13 cellular contexts compared by ENCODE assay signal in the genomic region with DNA sequence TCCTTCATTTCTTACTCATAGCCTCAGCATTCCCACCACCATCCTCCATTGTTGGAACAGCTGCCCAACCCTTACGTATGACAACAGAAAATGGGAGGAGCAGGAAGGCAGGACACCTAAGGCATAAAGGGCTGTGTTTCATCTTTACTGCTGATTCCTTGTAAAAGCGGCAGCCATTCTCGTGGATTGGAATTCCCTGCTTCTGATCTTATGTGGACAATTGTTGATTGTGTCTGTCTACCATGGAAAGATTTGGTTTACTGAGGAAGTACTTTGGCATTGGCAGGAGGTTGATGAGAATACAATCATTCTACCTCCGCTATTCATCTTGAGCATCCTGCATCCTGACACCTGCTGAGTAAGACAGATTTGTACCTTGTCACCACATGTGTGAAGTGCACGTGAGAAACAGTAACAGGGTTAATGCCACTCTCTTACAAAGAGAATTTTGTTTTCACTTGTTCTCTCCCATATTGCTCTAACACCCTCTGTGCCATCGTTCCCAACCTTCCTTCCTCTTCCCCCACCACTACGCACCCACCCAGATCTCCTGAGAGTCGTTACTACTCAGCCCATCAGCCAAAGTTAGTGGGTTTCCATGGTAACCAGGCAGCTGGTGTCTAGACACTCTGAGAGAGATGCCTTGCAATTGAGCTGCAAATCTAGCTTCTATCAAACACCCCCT.
DNase-seq lines count a peak whose midpoint lies in the region; ATAC-seq and TF ChIP-seq lines count a peak whose summit lies in the region.
"Had no signal": no experiment of that assay in that cellular context is flagged by ENCODE, and none has a peak within 500 bp of the region (broad histone marks: within the 10 kb centered on the region; RNA-seq: fewer than 3 reads in every experiment).

No MANE protein-coding gene starts in this region.

- H4K91ac ChIP-seq in H9 (ENCODE audit: insufficient read length, low read depth, low read length) = no peak overlapping the region

- no peak overlapping the region for H4K5ac ChIP-seq in H9 (ENCODE audit: insufficient read length, low read depth, low read length)

- H2BK12ac ChIP-seq in H9 (ENCODE audit: insufficient read length, low read depth, low read length) = no peak overlapping the region

- no peak overlapping the region for H2BK120ac ChIP-seq in H9 (ENCODE audit: low read depth, low read length, poor library complexity, severe bottlenecking)

- H3K4me1 Mint-ChIP-seq in H9 = peaks cover 11 to 12% of the 10 kb centered on the region in 2 experiments

- no peaks in the 10 kb centered on the region for H3K9me3 Mint-ChIP-seq in H9

- H3K23me2 ChIP-seq in H9 (ENCODE audit: insufficient read length, low read depth, low read length, poor library complexity, severe bottlenecking) = no peaks in the 10 kb centered on the region

- no peak overlapping the region for H2BK15ac ChIP-seq in H9 (ENCODE audit: low read depth, low read length)

- peak overlapping the region; percentile 2 for H3K27ac ChIP-seq in H9 (ENCODE audit: insufficient read length, low read depth, low read length)
- no peak overlapping the region for H3K27ac ChIP-seq in suprapubic skin

- no peak overlapping the region for H3K4me2 ChIP-seq in H9 (ENCODE audit: insufficient read depth, insufficient read length, low read length)

- H4K20me1 ChIP-seq in H9 (ENCODE audit: control insufficient read depth, insufficient read depth, insufficient read length) = no peaks in the 10 kb centered on the region

- no peak overlapping the region for H3K9ac ChIP-seq in H9 (ENCODE audit: extremely low read depth, insufficient read length, low read length)

- no peak for TF ChIP-seq POLR2A in suprapubic skin (IDR thresholded peaks at IDR 0.05)

- H3K18ac ChIP-seq in H9 (ENCODE audit: insufficient read length, low read depth, low read length) = no peak overlapping the region

- TF ChIP-seq EP300 in suprapubic skin (IDR thresholded peaks at IDR 0.05) = no peak

- no peak overlapping the region for H3K14ac ChIP-seq in H9 (ENCODE audit: insufficient read depth, low read length)

- H2AFZ ChIP-seq in H9 (ENCODE audit: low read length) = no peak overlapping the region

- H2BK5ac ChIP-seq in H9 (ENCODE audit: insufficient read length, low read length) = no peak overlapping the region

- WGBS in H9 (ENCODE audit: extremely low coverage, insufficient read length, low lambda C conversion rate) = no CpG with 5 or more reads among the region's 8 CpGs
- 58% methylated on average over 8 of the region's 8 CpGs for WGBS in suprapubic skin

- H3K27me3 Mint-ChIP-seq in H9 (ENCODE audit: low read depth) = no peaks in the 10 kb centered on the region

- no peak overlapping the region for H2AK5ac ChIP-seq in H9 (ENCODE audit: insufficient read length, low read length)

- ATAC-seq in GM21390 (IDR thresholded peaks at IDR 0.05; ENCODE audit: unreplicated experiment) = no peak

- H3K4me1 ChIP-seq in H9 (ENCODE audit: insufficient read depth, low read length) = peaks cover 2% of the 10 kb centered on the region; the same call in 1 of the 2 replicates
- H3K4me1 ChIP-seq in suprapubic skin = no peaks in the 10 kb centered on the region

- H3K27ac Mint-ChIP-seq in H9 = peak overlapping the region in 2 of 3 experiments; percentile 36 to 68; a peak in 5 of 7 replicates
- H3K27ac Mint-ChIP-seq: activated naive CD8-positive, alpha-beta T cell had no signal

- no peaks in the 10 kb centered on the region for H3K36me3 Mint-ChIP-seq in H9 (ENCODE audit: insufficient read depth in 1 of 3, low read depth in 3 of 3)
- H3K36me3 Mint-ChIP-seq: activated naive CD8-positive, alpha-beta T cell had no signal

- DNase-seq in H9 (peak; percentile 80), NCI-H2227 (lab: John Stamatoyannopoulos, UW; ENCODE audit: unreplicated experiment) (peak; percentile 84), cerebellar cortex (ENCODE audit: low spot score) (peak; percentile 41), occipital lobe (lab: John Stamatoyannopoulos, UW) (peak; percentile 10), NCI-H2107 treated with DMSO at 0.1 percent for 48 hours (lab: John Stamatoyannopoulos, UW; ENCODE audit: unreplicated experiment) (no peak), DMS79 (lab: John Stamatoyannopoulos, UW) (no peak), suprapubic skin (ENCODE audit: low spot score in 2 of 2) (no peak)
- DNase-seq: activated CD4-positive, alpha-beta T cell treated with anti-CD3 and anti-CD28 coated beads for 48 hours; HCEC 1CT; NCI-H187; stimulated activated CD4-positive, alpha-beta T cell treated with anti-CD3 and anti-CD28 coated beads, Interleukin-2, amount 100 ng/mL, for 48 hours had no signal

- H3K4ac ChIP-seq in H9 (ENCODE audit: low read depth, low read length) = no peak overlapping the region

- no peak overlapping the region for H3K4me3 Mint-ChIP-seq in H9
- H3K4me3 Mint-ChIP-seq: activated naive CD8-positive, alpha-beta T cell had no signal

- no peak overlapping the region for H3T11ph ChIP-seq in H9 (ENCODE audit: low read length)

- H3K23ac ChIP-seq in H9 (ENCODE audit: insufficient read length, low read depth, low read length) = no peak overlapping the region

- no peak overlapping the region for H4K8ac ChIP-seq in H9 (replicated peaks; ENCODE audit: insufficient read length, low read depth, low read length)

- TF ChIP-seq CTCF in H9 (conservative IDR thresholded peaks at IDR 0.05) (no peak), suprapubic skin (IDR thresholded peaks at IDR 0.05) (no peak)

- H3K9me3 ChIP-seq in H9 (ENCODE audit: control insufficient read depth, low read depth, low read length) = no peaks in the 10 kb centered on the region
- H3K9me3 ChIP-seq in suprapubic skin = no peaks in the 10 kb centered on the region

- no peak overlapping the region for H3K4me3 ChIP-seq in suprapubic skin

- H3K36me3 ChIP-seq in suprapubic skin = no peaks in the 10 kb centered on the region

- H2BK20ac ChIP-seq in H9 (ENCODE audit: low read depth, low read length, poor library complexity, severe bottlenecking) = no peak overlapping the region

- H3K27me3 ChIP-seq in H9 (ENCODE audit: insufficient read depth, low read length) (no peaks in the 10 kb centered on the region), suprapubic skin (no peaks in the 10 kb centered on the region)

- H3K79me1 ChIP-seq in H9 (ENCODE audit: insufficient read depth, low read depth, low read length, poor library complexity, severe bottlenecking) = no peaks in the 10 kb centered on the region

- H3K56ac ChIP-seq in H9 (ENCODE audit: insufficient read length, low read depth, low read length) = no peak overlapping the region

- no peaks in the 10 kb centered on the region for H3K79me2 ChIP-seq in H9 (ENCODE audit: insufficient read depth, low read length)

Comparison
In these comparisons a context has a peak if more than half of its experiments do, and no peak if none do; other contexts are left out.
1. DNase-seq: peak in H9 (single experiment), NCI-H2227 (single experiment), cerebellar cortex (single experiment) and occipital lobe (single experiment); none in NCI-H2107 treated with DMSO at 0.1 percent for 48 hours (single experiment), DMS79 (single experiment) and suprapubic skin (0 of 2).